ENCODE assay signal across 1 cellular context in genomic region chr21:43645987-43646386, GRCh38.
TF ChIP-seq lines count a peak whose summit lies in the region.

No MANE protein-coding gene starts in this region.

TF ChIP-seq in IMR-90, 13 proteins besides CTCF, POLR2A, EP300 and RAD21:
- no peak for TF ChIP-seq ELK1 (IDR thresholded peaks at IDR 0.05; ENCODE audit: borderline replicate concordance, low read depth, low read length)
- TF ChIP-seq BHLHE40 (IDR thresholded peaks at IDR 0.05; ENCODE audit: low read depth, low read length), result no peak
TF ChIP-seq in IMR-90: peak in this region for 0.
